9 cellular contexts compared by ENCODE assay signal in genomic region chr17:63140255-63140654, GRCh38.
DNase-seq lines count a peak whose midpoint lies in the region; ATAC-seq and TF ChIP-seq lines count a peak whose summit lies in the region.
"Had no signal": no experiment of that assay in that cellular context is flagged by ENCODE, and none has a peak within 500 bp of the region (broad histone marks: within the 10 kb centered on the region; RNA-seq: fewer than 3 reads in every experiment).

No MANE protein-coding gene starts in this region.

- intact Hi-C loops in vagina (cut with DNase I), result no loop called here
- intact Hi-C loops in activated T-helper 1 cell treated with anti-CD3 and anti-CD28 coated beads, Interleukin-12 subunit alpha, Interleukin-12 subunit beta, Interleukin-2, Interleukin-4 antibody, amounts not matched to agents 30 ng/mL and 10 ng/mL and 1 ng/mL, durations not matched to agents 14 hours and 24 hours and 36 hours (cut with micrococcal nuclease), result no loop called here

- TF ChIP-seq CTCF in vagina (IDR thresholded peaks at IDR 0.05) (no peak), RWPE1 (conservative IDR thresholded peaks at IDR 0.05; ENCODE audit: low read depth) (no peak)

- CTCF ChIA-PET in RWPE1 (lab: Yijun Ruan, JAX), result interaction anchor here (0.6 kb wide), 1 partner anchor 15 kb away, joined by 4 read pairs; no protein-coding TSS in a partner anchor

- no peaks in the 10 kb centered on the region for H3K9me3 Mint-ChIP-seq in naive thymus-derived CD8-positive, alpha-beta T cell
- H3K9me3 Mint-ChIP-seq in activated T-helper 1 cell treated with anti-CD3 and anti-CD28 coated beads, Interleukin-12 subunit alpha, Interleukin-12 subunit beta, Interleukin-2, Interleukin-4 antibody, amounts not matched to agents 30 ng/mL and 10 ng/mL and 1 ng/mL, durations not matched to agents 14 hours and 24 hours and 36 hours, result no peaks in the 10 kb centered on the region

- H3K4me1 ChIP-seq in vagina, result no peaks in the 10 kb centered on the region

- no peak overlapping the region for H3K4me3 ChIP-seq in vagina

- no peak overlapping the region for H3K4me3 Mint-ChIP-seq in T-helper 17 cell
- H3K4me3 Mint-ChIP-seq in naive thymus-derived CD8-positive, alpha-beta T cell, result no peak overlapping the region
- no peak overlapping the region for H3K4me3 Mint-ChIP-seq in activated T-helper 1 cell treated with anti-CD3 and anti-CD28 coated beads, Interleukin-12 subunit alpha, Interleukin-12 subunit beta, Interleukin-2, Interleukin-4 antibody, amounts not matched to agents 30 ng/mL and 10 ng/mL and 1 ng/mL, durations not matched to agents 14 hours and 24 hours and 36 hours

- H3K27me3 ChIP-seq in vagina, result no peaks in the 10 kb centered on the region

- ATAC-seq in HG03280 (IDR thresholded peaks at IDR 0.05; ENCODE audit: unreplicated experiment), result peak; percentile 64
- peak; percentile 32 for ATAC-seq in T-helper 17 cell
- ATAC-seq in naive thymus-derived CD8-positive, alpha-beta T cell, result no peak

- DNase-seq in EL (peak; percentile 23), T-helper 17 cell (no peak), lung microvascular endothelial cell (ENCODE audit: low read depth in 2 of 2) (peak; percentile 42 to 47), vagina (ENCODE audit: extremely low spot score in 2 of 2) (no peak), RWPE1 (ENCODE audit: low spot score) (no peak)
- DNase-seq in naive thymus-derived CD8-positive, alpha-beta T cell, result no peak
- no peak for DNase-seq in activated T-helper 1 cell treated with anti-CD3 and anti-CD28 coated beads, Interleukin-12 subunit alpha, Interleukin-12 subunit beta, Interleukin-2, Interleukin-4 antibody, amounts not matched to agents 30 ng/mL and 10 ng/mL and 1 ng/mL, durations not matched to agents 14 hours and 24 hours and 36 hours (ENCODE audit: low spot score)
- DNase-seq: stimulated activated CD4-positive, alpha-beta T cell treated with anti-CD3 and anti-CD28 coated beads, Interleukin-12 subunit alpha, Interleukin-12 subunit beta, amount 100 ng/mL, for 4 hours had no signal

- peaks cover 3% of the 10 kb centered on the region for H3K4me1 Mint-ChIP-seq in T-helper 17 cell
- H3K4me1 Mint-ChIP-seq in naive thymus-derived CD8-positive, alpha-beta T cell, result peaks cover 2 to 14% (median 7%) of the 10 kb centered on the region in 4 donors
- H3K4me1 Mint-ChIP-seq in activated T-helper 1 cell treated with anti-CD3 and anti-CD28 coated beads, Interleukin-12 subunit alpha, Interleukin-12 subunit beta, Interleukin-2, Interleukin-4 antibody, amounts not matched to agents 30 ng/mL and 10 ng/mL and 1 ng/mL, durations not matched to agents 14 hours and 24 hours and 36 hours (ENCODE audit: low read depth), result no peaks in the 10 kb centered on the region

- POLR2A ChIA-PET in naive thymus-derived CD8-positive, alpha-beta T cell (lab: Charles Lee), result no interaction called here
- POLR2A ChIA-PET in RWPE1 (lab: Yijun Ruan, JAX; ENCODE audit: low non-redundant PET), result no interaction called here

- H3K27ac ChIP-seq in vagina, result no peak overlapping the region
- no peak overlapping the region for H3K27ac ChIP-seq in RWPE1

- H3K9me3 ChIP-seq in T-helper 17 cell (ENCODE audit: control insufficient read depth, low read length, poor library complexity, severe bottlenecking) (no peaks in the 10 kb centered on the region), vagina (no peaks in the 10 kb centered on the region)

- H3K36me3 Mint-ChIP-seq in T-helper 17 cell (ENCODE audit: low read depth), result no peaks in the 10 kb centered on the region
- H3K36me3 Mint-ChIP-seq in naive thymus-derived CD8-positive, alpha-beta T cell, result peaks cover 0 to 2% (median 0%) of the 10 kb centered on the region in 3 donors
- no peaks in the 10 kb centered on the region for H3K36me3 Mint-ChIP-seq in activated T-helper 1 cell treated with anti-CD3 and anti-CD28 coated beads, Interleukin-12 subunit alpha, Interleukin-12 subunit beta, Interleukin-2, Interleukin-4 antibody, amounts not matched to agents 30 ng/mL and 10 ng/mL and 1 ng/mL, durations not matched to agents 14 hours and 24 hours and 36 hours (ENCODE audit: low read depth)

- no peaks in the 10 kb centered on the region for H3K36me3 ChIP-seq in vagina

- no peak for TF ChIP-seq POLR2A in vagina (IDR thresholded peaks at IDR 0.05)

- H3K27ac Mint-ChIP-seq in T-helper 17 cell, result no peak overlapping the region
- H3K27ac Mint-ChIP-seq in naive thymus-derived CD8-positive, alpha-beta T cell, result no peak overlapping the region
- no peak overlapping the region for H3K27ac Mint-ChIP-seq in activated T-helper 1 cell treated with anti-CD3 and anti-CD28 coated beads, Interleukin-12 subunit alpha, Interleukin-12 subunit beta, Interleukin-2, Interleukin-4 antibody, amounts not matched to agents 30 ng/mL and 10 ng/mL and 1 ng/mL, durations not matched to agents 14 hours and 24 hours and 36 hours

- no peaks in the 10 kb centered on the region for H3K27me3 Mint-ChIP-seq in T-helper 17 cell
- no peaks in the 10 kb centered on the region for H3K27me3 Mint-ChIP-seq in naive thymus-derived CD8-positive, alpha-beta T cell
- peaks cover 6% of the 10 kb centered on the region for H3K27me3 Mint-ChIP-seq in activated T-helper 1 cell treated with anti-CD3 and anti-CD28 coated beads, Interleukin-12 subunit alpha, Interleukin-12 subunit beta, Interleukin-2, Interleukin-4 antibody, amounts not matched to agents 30 ng/mL and 10 ng/mL and 1 ng/mL, durations not matched to agents 14 hours and 24 hours and 36 hours (ENCODE audit: insufficient read depth)

Comparison
In these comparisons a context has a peak if more than half of its experiments do, and no peak if none do; other contexts are left out.
1. DNase-seq: peak in EL (single experiment) and lung microvascular endothelial cell (2 of 2); none in T-helper 17 cell (0 of 3), naive thymus-derived CD8-positive, alpha-beta T cell (0 of 10), vagina (0 of 2), activated T-helper 1 cell treated with anti-CD3 and anti-CD28 coated beads, Interleukin-12 subunit alpha, Interleukin-12 subunit beta, Interleukin-2, Interleukin-4 antibody, amounts not matched to agents 30 ng/mL and 10 ng/mL and 1 ng/mL, durations not matched to agents 14 hours and 24 hours and 36 hours (single experiment) and RWPE1 (single experiment).
2. ATAC-seq: peak in HG03280 (single experiment) and T-helper 17 cell (single experiment); none in naive thymus-derived CD8-positive, alpha-beta T cell (0 of 2).